In genomic region chr16:48366165-48367093, GRCh38 we compare ENCODE assay signal across 1 cellular context.
A peak's percentile ranks its signal among the peaks of the same experiment; 100 is the strongest.
TF ChIP-seq lines count a peak whose summit lies in the region.

No MANE protein-coding gene starts in this region.

TF ChIP-seq in K562, 482 proteins besides CTCF, POLR2A, EP300 and RAD21 (continued from another document):
- TF ChIP-seq, protein P1, sequence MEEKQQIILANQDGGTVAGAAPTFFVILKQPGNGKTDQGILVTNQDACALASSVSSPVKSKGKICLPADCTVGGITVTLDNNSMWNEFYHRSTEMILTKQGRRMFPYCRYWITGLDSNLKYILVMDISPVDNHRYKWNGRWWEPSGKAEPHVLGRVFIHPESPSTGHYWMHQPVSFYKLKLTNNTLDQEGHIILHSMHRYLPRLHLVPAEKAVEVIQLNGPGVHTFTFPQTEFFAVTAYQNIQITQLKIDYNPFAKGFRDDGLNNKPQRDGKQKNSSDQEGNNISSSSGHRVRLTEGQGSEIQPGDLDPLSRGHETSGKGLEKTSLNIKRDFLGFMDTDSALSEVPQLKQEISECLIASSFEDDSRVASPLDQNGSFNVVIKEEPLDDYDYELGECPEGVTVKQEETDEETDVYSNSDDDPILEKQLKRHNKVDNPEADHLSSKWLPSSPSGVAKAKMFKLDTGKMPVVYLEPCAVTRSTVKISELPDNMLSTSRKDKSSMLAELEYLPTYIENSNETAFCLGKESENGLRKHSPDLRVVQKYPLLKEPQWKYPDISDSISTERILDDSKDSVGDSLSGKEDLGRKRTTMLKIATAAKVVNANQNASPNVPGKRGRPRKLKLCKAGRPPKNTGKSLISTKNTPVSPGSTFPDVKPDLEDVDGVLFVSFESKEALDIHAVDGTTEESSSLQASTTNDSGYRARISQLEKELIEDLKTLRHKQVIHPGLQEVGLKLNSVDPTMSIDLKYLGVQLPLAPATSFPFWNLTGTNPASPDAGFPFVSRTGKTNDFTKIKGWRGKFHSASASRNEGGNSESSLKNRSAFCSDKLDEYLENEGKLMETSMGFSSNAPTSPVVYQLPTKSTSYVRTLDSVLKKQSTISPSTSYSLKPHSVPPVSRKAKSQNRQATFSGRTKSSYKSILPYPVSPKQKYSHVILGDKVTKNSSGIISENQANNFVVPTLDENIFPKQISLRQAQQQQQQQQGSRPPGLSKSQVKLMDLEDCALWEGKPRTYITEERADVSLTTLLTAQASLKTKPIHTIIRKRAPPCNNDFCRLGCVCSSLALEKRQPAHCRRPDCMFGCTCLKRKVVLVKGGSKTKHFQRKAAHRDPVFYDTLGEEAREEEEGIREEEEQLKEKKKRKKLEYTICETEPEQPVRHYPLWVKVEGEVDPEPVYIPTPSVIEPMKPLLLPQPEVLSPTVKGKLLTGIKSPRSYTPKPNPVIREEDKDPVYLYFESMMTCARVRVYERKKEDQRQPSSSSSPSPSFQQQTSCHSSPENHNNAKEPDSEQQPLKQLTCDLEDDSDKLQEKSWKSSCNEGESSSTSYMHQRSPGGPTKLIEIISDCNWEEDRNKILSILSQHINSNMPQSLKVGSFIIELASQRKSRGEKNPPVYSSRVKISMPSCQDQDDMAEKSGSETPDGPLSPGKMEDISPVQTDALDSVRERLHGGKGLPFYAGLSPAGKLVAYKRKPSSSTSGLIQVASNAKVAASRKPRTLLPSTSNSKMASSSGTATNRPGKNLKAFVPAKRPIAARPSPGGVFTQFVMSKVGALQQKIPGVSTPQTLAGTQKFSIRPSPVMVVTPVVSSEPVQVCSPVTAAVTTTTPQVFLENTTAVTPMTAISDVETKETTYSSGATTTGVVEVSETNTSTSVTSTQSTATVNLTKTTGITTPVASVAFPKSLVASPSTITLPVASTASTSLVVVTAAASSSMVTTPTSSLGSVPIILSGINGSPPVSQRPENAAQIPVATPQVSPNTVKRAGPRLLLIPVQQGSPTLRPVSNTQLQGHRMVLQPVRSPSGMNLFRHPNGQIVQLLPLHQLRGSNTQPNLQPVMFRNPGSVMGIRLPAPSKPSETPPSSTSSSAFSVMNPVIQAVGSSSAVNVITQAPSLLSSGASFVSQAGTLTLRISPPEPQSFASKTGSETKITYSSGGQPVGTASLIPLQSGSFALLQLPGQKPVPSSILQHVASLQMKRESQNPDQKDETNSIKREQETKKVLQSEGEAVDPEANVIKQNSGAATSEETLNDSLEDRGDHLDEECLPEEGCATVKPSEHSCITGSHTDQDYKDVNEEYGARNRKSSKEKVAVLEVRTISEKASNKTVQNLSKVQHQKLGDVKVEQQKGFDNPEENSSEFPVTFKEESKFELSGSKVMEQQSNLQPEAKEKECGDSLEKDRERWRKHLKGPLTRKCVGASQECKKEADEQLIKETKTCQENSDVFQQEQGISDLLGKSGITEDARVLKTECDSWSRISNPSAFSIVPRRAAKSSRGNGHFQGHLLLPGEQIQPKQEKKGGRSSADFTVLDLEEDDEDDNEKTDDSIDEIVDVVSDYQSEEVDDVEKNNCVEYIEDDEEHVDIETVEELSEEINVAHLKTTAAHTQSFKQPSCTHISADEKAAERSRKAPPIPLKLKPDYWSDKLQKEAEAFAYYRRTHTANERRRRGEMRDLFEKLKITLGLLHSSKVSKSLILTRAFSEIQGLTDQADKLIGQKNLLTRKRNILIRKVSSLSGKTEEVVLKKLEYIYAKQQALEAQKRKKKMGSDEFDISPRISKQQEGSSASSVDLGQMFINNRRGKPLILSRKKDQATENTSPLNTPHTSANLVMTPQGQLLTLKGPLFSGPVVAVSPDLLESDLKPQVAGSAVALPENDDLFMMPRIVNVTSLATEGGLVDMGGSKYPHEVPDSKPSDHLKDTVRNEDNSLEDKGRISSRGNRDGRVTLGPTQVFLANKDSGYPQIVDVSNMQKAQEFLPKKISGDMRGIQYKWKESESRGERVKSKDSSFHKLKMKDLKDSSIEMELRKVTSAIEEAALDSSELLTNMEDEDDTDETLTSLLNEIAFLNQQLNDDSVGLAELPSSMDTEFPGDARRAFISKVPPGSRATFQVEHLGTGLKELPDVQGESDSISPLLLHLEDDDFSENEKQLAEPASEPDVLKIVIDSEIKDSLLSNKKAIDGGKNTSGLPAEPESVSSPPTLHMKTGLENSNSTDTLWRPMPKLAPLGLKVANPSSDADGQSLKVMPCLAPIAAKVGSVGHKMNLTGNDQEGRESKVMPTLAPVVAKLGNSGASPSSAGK (IDR thresholded peaks at IDR 0.05), result no peak; the same call in 1 of the 2 replicates
- TF ChIP-seq GTF2A2 (tag; IDR thresholded peaks at IDR 0.05) (no peak), RNF219 (CRISPR knock-in tag; IDR thresholded peaks at IDR 0.05) (no peak), ZNF41 (CRISPR knock-in tag; conservative IDR thresholded peaks at IDR 0.05) (peak; percentile 29; the same call in 1 of the 2 replicates), ZNF589 (CRISPR knock-in tag; IDR thresholded peaks at IDR 0.05; ENCODE audit: low read depth) (no peak)
